9 cellular contexts compared by ENCODE assay signal in genomic region chr2:66555511-66556324, GRCh38.
DNase-seq lines count a peak whose midpoint lies in the region; ATAC-seq and TF ChIP-seq lines count a peak whose summit lies in the region.
"Had no signal": no experiment of that assay in that cellular context is flagged by ENCODE, and none has a peak within 500 bp of the region (broad histone marks: within the 10 kb centered on the region; RNA-seq: fewer than 3 reads in every experiment).

No MANE protein-coding gene starts in this region.

- TF ChIP-seq CTCF in cardiac fibroblast (IDR thresholded peaks at IDR 0.05; ENCODE audit: low read depth, low read length) (no peak), lung (IDR thresholded peaks at IDR 0.05; ENCODE audit: control extremely low read depth, extremely low read depth) (no peak), tibial artery (IDR thresholded peaks at IDR 0.05) (no peak)

- H3K4me3 ChIP-seq in cardiac fibroblast (replicated peaks in 1 of 2; ENCODE audit: low read depth in 2 of 2, low read length in 2 of 2) (peak overlapping the region in 1 of 2 donors; percentile 18), lung (no peak overlapping the region), tibial artery (peak overlapping the region; percentile 41 to 48)
- H3K4me3 ChIP-seq: A549 had no signal

- intact Hi-C loops in tibial artery (cut with DNase I; ENCODE audit: low total_unique reads) = no loop called here

- DNase-seq in NCI-H2029 treated with DMSO at 0.1 percent for 48 hours (lab: John Stamatoyannopoulos, UW) (peak; percentile 33), NCI-H2029 (lab: John Stamatoyannopoulos, UW) (no peak), cardiac fibroblast (ENCODE audit: low read depth in 2 of 2) (peak; percentile 58 to 71), lung (ENCODE audit: low spot score) (no peak), tibial artery (no peak), NCI-H2196 treated with DMSO at 0.1 percent for 48 hours (lab: John Stamatoyannopoulos, UW; ENCODE audit: unreplicated experiment) (no peak)
- DNase-seq in stimulated activated naive CD4-positive, alpha-beta T cell (lab: John Stamatoyannopoulos, UW) = no peak

- no peaks in the 10 kb centered on the region for H3K27me3 ChIP-seq in lung (ENCODE audit: control insufficient read depth, insufficient read depth)
- no peaks in the 10 kb centered on the region for H3K27me3 ChIP-seq in tibial artery

- H3K27ac ChIP-seq in lung (ENCODE audit: low read depth in 1 of 2, low read length in 1 of 2) (peak overlapping the region; percentile 63 to 82), tibial artery (peak overlapping the region; percentile 75 to 76)
- H3K27ac ChIP-seq: A549 had no signal

- H3K4me1 ChIP-seq in lung (ENCODE audit: control insufficient read depth in 2 of 2, insufficient read depth in 2 of 2, low read length in 2 of 2) = peaks cover 2 to 4% of the 10 kb centered on the region in 2 donors
- H3K4me1 ChIP-seq in tibial artery = peaks cover 0 to 25% (median 15%) of the 10 kb centered on the region in 4 donors
- H3K4me1 ChIP-seq: A549 had no signal

- H3K9me3 ChIP-seq in lung (ENCODE audit: control insufficient read depth in 2 of 2, insufficient read depth in 1 of 2, low read length in 1 of 2) (no peaks in the 10 kb centered on the region), tibial artery (no peaks in the 10 kb centered on the region)
- H3K9me3 ChIP-seq: A549 had no signal

- WGBS in lung, 2 donors = 3 to 4% methylated on average over 13 of the region's 13 CpGs

- ATAC-seq in lung (ENCODE audit: insufficient read depth, low FRiP score) (no peak), HG03280 (IDR thresholded peaks at IDR 0.05; ENCODE audit: unreplicated experiment) (no peak)
- ATAC-seq: A549 had no signal

- H3K36me3 ChIP-seq in lung (ENCODE audit: control insufficient read depth in 2 of 2, insufficient read depth in 2 of 2, low read length in 2 of 2) = peaks cover 0 to 1% of the 10 kb centered on the region in 2 donors
- no peaks in the 10 kb centered on the region for H3K36me3 ChIP-seq in tibial artery

Comparison
In these comparisons a context has a peak if more than half of its experiments do, and no peak if none do; other contexts are left out.
1. DNase-seq: peak in NCI-H2029 treated with DMSO at 0.1 percent for 48 hours (single experiment) and cardiac fibroblast (2 of 2); none in NCI-H2029 (single experiment), lung (single experiment), tibial artery (0 of 2), NCI-H2196 treated with DMSO at 0.1 percent for 48 hours (single experiment) and stimulated activated naive CD4-positive, alpha-beta T cell (0 of 6).